22 cellular contexts compared by ENCODE assay signal in genomic region chr19:5364674-5365073, GRCh38. TPM values are rescaled to one million over a fixed set of nuclear protein-coding genes. Genes with fewer than 3 reads are reported as not detected.
A peak's percentile ranks its signal among the peaks of the same experiment; 100 is the strongest.
DNase-seq lines count a peak whose midpoint lies in the region; ATAC-seq, FAIRE-seq and TF ChIP-seq lines count a peak whose summit lies in the region.
"Had no signal": no experiment of that assay in that cellular context is flagged by ENCODE, and none has a peak within 500 bp of the region (broad histone marks: within the 10 kb centered on the region; RNA-seq: fewer than 3 reads in every experiment).

No MANE protein-coding gene starts in this region.

- no peak overlapping the region for H2BK120ac ChIP-seq in H9 (ENCODE audit: low read depth, low read length, poor library complexity, severe bottlenecking)

- no peak overlapping the region for H3K4ac ChIP-seq in H9 (ENCODE audit: low read depth, low read length)

- H3K9me1 ChIP-seq in K562 (ENCODE audit: control insufficient read depth, insufficient read depth, low read length): no peaks in the 10 kb centered on the region

- no peaks in the 10 kb centered on the region for H3K36me3 ChIP-seq in K562 (ENCODE audit: control insufficient read depth, insufficient read depth, low read length)

- POLR2A ChIA-PET in K562 (lab: Yijun Ruan, JAX): interaction anchor here (0.6 to 1.5 kb wide), 5 partner anchors 11 to 329 kb away, joined by 3 to 6 read pairs (median 3); no protein-coding TSS in a partner anchor

- H3K18ac ChIP-seq in H9 (ENCODE audit: insufficient read length, low read depth, low read length): no peak overlapping the region

- H3K9me3 ChIP-seq in H9 (ENCODE audit: control insufficient read depth, low read depth, low read length) (no peaks in the 10 kb centered on the region), K562 (replicated peaks; ENCODE audit: control insufficient read depth, insufficient read depth, low read depth, low read length) (no peaks in the 10 kb centered on the region)

- no peak for TF ChIP-seq EP300 in K562 (IDR thresholded peaks at IDR 0.05; ENCODE audit: low read length)

- no peaks in the 10 kb centered on the region for H3K79me1 ChIP-seq in H9 (ENCODE audit: insufficient read depth, low read depth, low read length, poor library complexity, severe bottlenecking)

- intact Hi-C loops in K562 (cut with micrococcal nuclease): no loop called here

- in situ Hi-C loops in K562 (cut with MboI): no loop called here

- H4K20me1 ChIP-seq in H9 (ENCODE audit: control insufficient read depth, insufficient read depth, insufficient read length) (no peaks in the 10 kb centered on the region), K562 (replicated peaks; ENCODE audit: control insufficient read depth, insufficient read depth, low read length) (peaks cover 3% of the 10 kb centered on the region; the same call in 1 of the 2 replicates)

- FAIRE-seq in K562 (lab: Jason Lieb, UNC) (no peak), GM12891 (lab: Jason Lieb, UNC) (no peak)
- FAIRE-seq: G401.6 had no signal

- no peaks in the 10 kb centered on the region for H3K4me1 ChIP-seq in H9 (ENCODE audit: insufficient read depth, low read length)
- H3K4me1 ChIP-seq in K562 (replicated peaks in 1 of 2; ENCODE audit: control insufficient read depth in 2 of 2, insufficient read depth in 2 of 2, low read length in 2 of 2): no peaks in the 10 kb centered on the region

- H3K27ac ChIP-seq in H9 (ENCODE audit: insufficient read length, low read depth, low read length): no peak overlapping the region
- no peak overlapping the region for H3K27ac ChIP-seq in K562 (ENCODE audit: extremely low read depth, low read depth, low read length)
- H3K27ac ChIP-seq: RWPE1 had no signal

- no peaks in the 10 kb centered on the region for H3K36me3 Mint-ChIP-seq in H9 (ENCODE audit: insufficient read depth in 1 of 3, low read depth in 3 of 3)
- H3K36me3 Mint-ChIP-seq: CD4-positive, CD25-positive, alpha-beta regulatory T cell had no signal

- H3T11ph ChIP-seq in H9 (ENCODE audit: low read length): no peak overlapping the region

- H3K56ac ChIP-seq in H9 (ENCODE audit: insufficient read length, low read depth, low read length): no peak overlapping the region

- CTCF ChIA-PET in K562 (lab: Yijun Ruan, JAX; ENCODE audit: low intra/inter-chr PET ratio): no interaction called here

- TF ChIP-seq RAD21 in K562 (CRISPR knock-in tag; conservative IDR thresholded peaks at IDR 0.05 in 1 of 2, IDR thresholded peaks at IDR 0.05 in 1 of 2): no peak

- no peaks in the 10 kb centered on the region for H3K9me3 Mint-ChIP-seq in H9

- no peak overlapping the region for H3K14ac ChIP-seq in H9 (ENCODE audit: insufficient read depth, low read length)

- H2BK15ac ChIP-seq in H9 (ENCODE audit: low read depth, low read length): no peak overlapping the region

- H3K23ac ChIP-seq in H9 (ENCODE audit: insufficient read length, low read depth, low read length): no peak overlapping the region

- H3K27me3 ChIP-seq in H9 (ENCODE audit: insufficient read depth, low read length) (no peaks in the 10 kb centered on the region; the same call in 1 of the 2 replicates), K562 (ENCODE audit: control insufficient read depth in 2 of 2, insufficient read depth in 2 of 2, low read length in 2 of 2) (peaks cover 0 to 14% of the 10 kb centered on the region in 2 experiments; a peak in 2 of 5 replicates)

- no peak overlapping the region for H2BK5ac ChIP-seq in H9 (ENCODE audit: insufficient read length, low read length)

- no peak overlapping the region for H4K91ac ChIP-seq in H9 (ENCODE audit: insufficient read length, low read depth, low read length)

- H4K8ac ChIP-seq in H9 (replicated peaks; ENCODE audit: insufficient read length, low read depth, low read length): no peak overlapping the region

- no peak overlapping the region for H3K27ac Mint-ChIP-seq in H9
- H3K27ac Mint-ChIP-seq: B cell; CD4-positive, CD25-positive, alpha-beta regulatory T cell; T-helper 17 cell had no signal

- DNase-seq in NCI-H1417 (lab: John Stamatoyannopoulos, UW) (peak in 2 of 3 experiments; percentile 28 to 53), NCI-H1417 treated with DMSO at 0.1 percent for 48 hours (lab: John Stamatoyannopoulos, UW) (no peak), H9 (peak; percentile 83), K562 (ENCODE audit: extremely low read depth in 1 of 4, low spot score in 3 of 4) (peak in 3 of 4 experiments; percentile 10 to 32 (median 29)), iPS-NIHi7 (ENCODE audit: extremely low spot score) (peak; percentile 84), RKO (ENCODE audit: low spot score) (no peak), GM12891 (ENCODE audit: insufficient read length, low spot score) (no peak)
- DNase-seq: CD4-positive, CD25-positive, alpha-beta regulatory T cell; DND-41; KBM-7; NCI-H1105 treated with DMSO at 0.1 percent for 48 hours; NCI-H187 treated with DMSO at 0.1 percent for 48 hours; NCI-H2171 treated with DMSO at 0.1 percent for 48 hours; NCI-H510A; NCI-H82; PC-3; SIG-M5; T-helper 17 cell had no signal

- H3K4me3 ChIP-seq in K562: no peak overlapping the region

- H4K5ac ChIP-seq in H9 (ENCODE audit: insufficient read length, low read depth, low read length): no peak overlapping the region

- BruUV-seq in K562 (replicated peaks; lab: Mats Ljungman, UMichigan): no TSS peak

- no peak for TF ChIP-seq CTCF in H9 (conservative IDR thresholded peaks at IDR 0.05)
- no peak for TF ChIP-seq CTCF in K562 (IDR thresholded peaks at IDR 0.05 in 2 of 3, conservative IDR thresholded peaks at IDR 0.05 in 1 of 3; ENCODE audit: insufficient read depth in 2 of 3, low read depth in 1 of 3, low read length in 3 of 3)

- no peaks in the 10 kb centered on the region for H3K23me2 ChIP-seq in H9 (ENCODE audit: insufficient read length, low read depth, low read length, poor library complexity, severe bottlenecking)

- no peak overlapping the region for H2BK20ac ChIP-seq in H9 (ENCODE audit: low read depth, low read length, poor library complexity, severe bottlenecking)

- TF ChIP-seq POLR2A in K562 (conservative IDR thresholded peaks at IDR 0.05) (no peak), GM12891 (IDR thresholded peaks at IDR 0.05; ENCODE audit: low read depth, low read length) (no peak)

- peak; percentile 58 for ATAC-seq in K562
- ATAC-seq in GM21529 (IDR thresholded peaks at IDR 0.05; ENCODE audit: unreplicated experiment): no peak
- ATAC-seq: PC-3, T-helper 17 cell had no signal

- H2BK12ac ChIP-seq in H9 (ENCODE audit: insufficient read length, low read depth, low read length): no peak overlapping the region

- no peak overlapping the region for H2AK5ac ChIP-seq in H9 (ENCODE audit: insufficient read length, low read length)

- no CpG with 5 or more reads among the region's 7 CpGs for WGBS in H9 (ENCODE audit: extremely low coverage, insufficient read length, low lambda C conversion rate)
- WGBS in K562 (ENCODE audit: insufficient coverage, low coverage, missing lambda C conversion rate): 4% methylated on average over 7 of the region's 7 CpGs

- H3K9ac ChIP-seq in H9 (ENCODE audit: extremely low read depth, insufficient read length, low read length): no peak overlapping the region
- no peak overlapping the region for H3K9ac ChIP-seq in K562 (ENCODE audit: insufficient read depth in 1 of 2, low read depth in 2 of 2, low read length in 2 of 2)

- peak overlapping the region in 1 of 2 experiments; percentile 65; a peak in 2 of 5 replicates for H3K4me3 Mint-ChIP-seq in H9
- H3K4me3 Mint-ChIP-seq: B cell; CD4-positive, CD25-positive, alpha-beta regulatory T cell; T-helper 17 cell had no signal

- H3K4me1 Mint-ChIP-seq in H9: peaks cover 3 to 4% of the 10 kb centered on the region in 2 experiments
- H3K4me1 Mint-ChIP-seq: B cell; CD4-positive, CD25-positive, alpha-beta regulatory T cell; T-helper 17 cell had no signal

- H3K4me2 ChIP-seq in H9 (ENCODE audit: insufficient read depth, insufficient read length, low read length) (no peak overlapping the region), K562 (ENCODE audit: insufficient read depth, low read length) (no peak overlapping the region)

- H2AFZ ChIP-seq in H9 (ENCODE audit: low read length): no peak overlapping the region
- H2AFZ ChIP-seq in K562 (ENCODE audit: low read depth, low read length): no peak overlapping the region

- H3K79me2 ChIP-seq in H9 (ENCODE audit: insufficient read depth, low read length): no peaks in the 10 kb centered on the region
- no peaks in the 10 kb centered on the region for H3K79me2 ChIP-seq in K562 (ENCODE audit: control insufficient read depth, insufficient read depth, low read length)

- peaks cover 9% of the 10 kb centered on the region for H3K27me3 Mint-ChIP-seq in H9 (ENCODE audit: low read depth)
- H3K27me3 Mint-ChIP-seq: CD4-positive, CD25-positive, alpha-beta regulatory T cell had no signal

TF ChIP-seq in K562, 482 proteins besides CTCF, POLR2A, EP300 and RAD21 (continues in another document):
- TF ChIP-seq CTBP1 (IDR thresholded peaks at IDR 0.05; ENCODE audit: borderline replicate concordance) (peak; percentile 70; the same call in 1 of the 2 replicates), CEBPG (CRISPR knock-in tag; IDR thresholded peaks at IDR 0.05) (peak; percentile 40; the same call in 1 of the 2 replicates), CEBPG (tag; conservative IDR thresholded peaks at IDR 0.05 in 1 of 2, IDR thresholded peaks at IDR 0.05 in 1 of 2) (no peak)

TF ChIP-seq in GM12891, 5 proteins besides CTCF, POLR2A, EP300 and RAD21 (continues in another document):
- no peak for TF ChIP-seq SPI1 (IDR thresholded peaks at IDR 0.05; ENCODE audit: low read depth, low read length)
- TF ChIP-seq PAX5 (IDR thresholded peaks at IDR 0.05; ENCODE audit: insufficient read depth, low read length, severe bottlenecking): no peak
- no peak for TF ChIP-seq POLR2AphosphoS5 (IDR thresholded peaks at IDR 0.05; ENCODE audit: low read depth, low read length)

RNA-seq across cellular contexts. Expression of gene PTPRS, which starts 24.1 kb away (rescaled TPM):
- total RNA-seq in H9 (2021): 182 and 186 TPM in 2 replicates
- 79.8 and 180 TPM in 2 replicates for total RNA-seq in K562 (2011; cell fraction: chromatin; rRNA removed; ENCODE audit: low replicate concordance)
- 97.4 and 130 TPM in 2 replicates for total RNA-seq in K562 (2011; cell fraction: nucleolus; rRNA removed)
- 85.8 and 89.2 TPM in 2 replicates for total RNA-seq in K562 (2011; cell fraction: nucleoplasm; rRNA removed)
- 26.4 and 28.0 TPM in 2 replicates for total RNA-seq in K562 (2014; rRNA removed)
- total RNA-seq in K562 (2014; rRNA removed; fragmentation: Illumina TruSeq; extraction: Trizol): 6.1 and 6.7 TPM in 2 replicates
- 14.1 and 15.1 TPM in 2 replicates for total RNA-seq in K562 (2015; rRNA removed; fragmentation: Illumina TruSeq; extraction: Trizol)
- total RNA-seq in K562 (2021): 45.2 and 49.4 TPM in 2 replicates
- 14.9 and 17.4 TPM in 2 replicates for polyA plus RNA-seq in K562 (2011; rRNA removed)
- polyA plus RNA-seq in K562 (2011; cell fraction: cytosol; rRNA removed): 14.3 and 32.7 TPM in 2 replicates
- 54.1 and 106 TPM in 2 replicates for polyA plus RNA-seq in K562 (2011; cell fraction: nucleus; rRNA removed)
- 23.1 and 29.5 TPM in 2 replicates for polyA plus RNA-seq in K562 (2012)
- polyA plus RNA-seq in K562 (2014; fragmentation: Illumina TruSeq; extraction: Trizol): 8.3 and 10.7 TPM in 2 replicates
- 1 to 10 TPM; 1.1 to 1.2 TPM for polyA plus RNA-seq in K562 (2014; fragmentation: Nextera tagmentation; extraction: Ambion mirVana)
- polyA plus RNA-seq in K562 (2014; rRNA removed): 26.9 and 27.4 TPM in 2 replicates
- 11.5 and 28.9 TPM in 2 replicates for polyA minus RNA-seq in K562 (2011; rRNA and poly(A)+ RNA removed)
- polyA minus RNA-seq in K562 (2011; cell fraction: cytosol; rRNA and poly(A)+ RNA removed): 41.9 and 44.2 TPM in 2 replicates
- 27.2 and 33.5 TPM in 2 replicates for polyA minus RNA-seq in K562 (2011; cell fraction: nucleus; rRNA and poly(A)+ RNA removed)
- polyA plus RNA-seq in GM12891 (2012; ENCODE audit: low read depth, missing spikeins): 7.4 TPM

Comparison
In these comparisons a context has a peak if more than half of its experiments do, and no peak if none do; other contexts are left out.
1. DNase-seq: peak in NCI-H1417 (2 of 3), H9 (single experiment), K562 (3 of 4) and iPS-NIHi7 (single experiment); none in NCI-H1417 treated with DMSO at 0.1 percent for 48 hours (single experiment), RKO (single experiment) and GM12891 (single experiment).